9 cellular contexts compared by ENCODE assay signal in the genomic region with DNA sequence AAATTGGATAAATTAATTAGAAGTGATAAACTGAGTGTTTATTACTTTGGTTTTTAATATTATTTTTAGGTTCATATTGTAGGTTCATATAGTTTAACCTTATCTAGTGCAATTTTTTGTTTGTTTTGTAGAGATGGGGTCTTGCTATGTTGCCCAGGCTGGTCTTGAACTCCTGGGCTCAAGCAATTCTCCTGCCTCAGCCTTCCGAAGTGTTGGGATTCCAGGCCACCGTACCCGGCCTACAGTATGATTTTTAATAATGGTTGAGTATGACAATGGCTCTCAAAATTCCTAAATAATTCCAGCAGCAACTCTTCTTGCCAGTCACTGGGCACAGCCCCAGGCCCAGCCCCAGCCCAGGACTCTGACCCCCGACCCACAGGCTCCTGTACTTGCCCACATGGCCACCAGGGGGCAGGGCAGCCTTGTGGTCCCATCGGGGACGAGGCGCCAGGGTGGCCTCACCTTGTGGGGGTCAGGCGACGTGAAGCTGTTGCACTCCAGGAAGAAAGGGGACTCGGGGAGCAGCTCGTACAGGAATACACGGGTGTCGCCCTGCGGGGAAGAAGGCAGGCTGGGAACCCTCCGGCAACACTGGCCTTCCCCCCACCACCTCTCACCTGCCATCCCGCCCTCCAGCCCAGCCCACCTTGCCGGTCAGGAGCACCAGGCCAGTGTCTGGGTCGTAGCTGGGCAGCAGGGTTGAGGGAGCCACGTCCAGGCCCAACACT. TPM values are rescaled to one million over a fixed set of nuclear protein-coding genes. Genes with fewer than 3 reads are reported as not detected.
A peak's percentile ranks its signal among the peaks of the same experiment; 100 is the strongest.
DNase-seq lines count a peak whose midpoint lies in the region; ATAC-seq and TF ChIP-seq lines count a peak whose summit lies in the region.
"Had no signal": no experiment of that assay in that cellular context is flagged by ENCODE, and none has a peak within 500 bp of the region (broad histone marks: within the 10 kb centered on the region; RNA-seq: fewer than 3 reads in every experiment).

No MANE protein-coding gene starts in this region.

- H3K4me3 ChIP-seq in esophagus squamous epithelium (no peak overlapping the region), upper lobe of left lung (no peak overlapping the region)

- WGBS in esophagus squamous epithelium, 2 donors: 77 to 81% methylated on average over 3 of the region's 19 CpGs
- WGBS in upper lobe of left lung, 2 donors: 55 to 59% methylated on average over 17 to 19 of the region's 19 CpGs

- peaks cover 0 to 11% (median 0%) of the 10 kb centered on the region in 3 donors for H3K4me1 ChIP-seq in esophagus squamous epithelium
- H3K4me1 ChIP-seq in upper lobe of left lung: peaks cover 0 to 5% (median 0%) of the 10 kb centered on the region in 4 donors

- H3K9me3 ChIP-seq in esophagus squamous epithelium (no peaks in the 10 kb centered on the region), upper lobe of left lung (no peaks in the 10 kb centered on the region)

- H3K27ac ChIP-seq in esophagus squamous epithelium (no peak overlapping the region), upper lobe of left lung (no peak overlapping the region)

- TF ChIP-seq EP300 in upper lobe of left lung (IDR thresholded peaks at IDR 0.05): no peak

- no peak overlapping the region for H3K27ac Mint-ChIP-seq in osteocyte (ENCODE audit: unreplicated experiment)
- H3K27ac Mint-ChIP-seq: stimulated activated naive CD8-positive, alpha-beta T cell treated with anti-CD3 and anti-CD28 coated beads, Interleukin-15, Interleukin-2, amounts not matched to agents 100 ng/mL and 50 ng/mL, for 24 hours had no signal

- H3K27me3 ChIP-seq in esophagus squamous epithelium (no peaks in the 10 kb centered on the region), upper lobe of left lung (no peaks in the 10 kb centered on the region)

- TF ChIP-seq POLR2A in esophagus squamous epithelium (IDR thresholded peaks at IDR 0.05) (no peak), upper lobe of left lung (IDR thresholded peaks at IDR 0.05) (no peak)

- ATAC-seq in upper lobe of left lung (ENCODE audit: low FRiP score in 2 of 2) (peak; percentile 74 to 80), GM21529 (IDR thresholded peaks at IDR 0.05; ENCODE audit: unreplicated experiment) (no peak)

- TF ChIP-seq CTCF in esophagus squamous epithelium (IDR thresholded peaks at IDR 0.05) (peak; percentile 81 to 97 (median 96)), osteocyte (IDR thresholded peaks at IDR 0.05) (peak; percentile 97), upper lobe of left lung (IDR thresholded peaks at IDR 0.05) (peak; percentile 94 to 99 (median 96))

- H3K27me3 Mint-ChIP-seq in osteocyte (ENCODE audit: unreplicated experiment): no peaks in the 10 kb centered on the region
- H3K27me3 Mint-ChIP-seq: stimulated activated naive CD8-positive, alpha-beta T cell treated with anti-CD3 and anti-CD28 coated beads, Interleukin-15, Interleukin-2, amounts not matched to agents 100 ng/mL and 50 ng/mL, for 24 hours had no signal

- peaks cover 5 to 77% (median 7%) of the 10 kb centered on the region in 3 donors for H3K36me3 ChIP-seq in esophagus squamous epithelium
- peaks cover 2 to 74% (median 51%) of the 10 kb centered on the region in 4 donors for H3K36me3 ChIP-seq in upper lobe of left lung

- peaks cover 4% of the 10 kb centered on the region for H3K36me3 Mint-ChIP-seq in osteocyte (ENCODE audit: unreplicated experiment)

- no peaks in the 10 kb centered on the region for H3K4me1 Mint-ChIP-seq in osteocyte (ENCODE audit: unreplicated experiment)

- no peaks in the 10 kb centered on the region for H3K9me3 Mint-ChIP-seq in osteocyte (ENCODE audit: unreplicated experiment)
- H3K9me3 Mint-ChIP-seq: stimulated activated naive CD8-positive, alpha-beta T cell treated with anti-CD3 and anti-CD28 coated beads, Interleukin-15, Interleukin-2, amounts not matched to agents 100 ng/mL and 50 ng/mL, for 24 hours had no signal

- H3K4me3 Mint-ChIP-seq in osteocyte (ENCODE audit: unreplicated experiment): no peak overlapping the region
- H3K4me3 Mint-ChIP-seq: stimulated activated naive CD8-positive, alpha-beta T cell treated with anti-CD3 and anti-CD28 coated beads, Interleukin-15, Interleukin-2, amounts not matched to agents 100 ng/mL and 50 ng/mL, for 24 hours had no signal

- DNase-seq in Daoy (ENCODE audit: low read depth) (peak; percentile 48), NCI-H1092 (lab: John Stamatoyannopoulos, UW) (peak; percentile 16), esophagus squamous epithelium (lab: John Stamatoyannopoulos, UW) (no peak), osteocyte (ENCODE audit: extremely low spot score, unreplicated experiment) (no peak), upper lobe of left lung (peak; percentile 57 to 90), OCI-M2 (lab: John Stamatoyannopoulos, UW; ENCODE audit: unreplicated experiment) (no peak)
- peak; percentile 91 for DNase-seq in activated CD8-positive, alpha-beta memory T cell treated with anti-CD3 and anti-CD28 coated beads, Interleukin-2, amount 50 U/mL, for 48 hours

- intact Hi-C loops in esophagus squamous epithelium (cut with DNase I): loop anchor here (5.0 kb wide), 1 partner anchor 43 kb away; no protein-coding TSS in a partner anchor

RNA-seq across cellular contexts. Expression of a gene that starts 7.9 kb away (rescaled TPM):
- 34.1 and 71.8 TPM in 2 replicates for total RNA-seq in Daoy (2014; rRNA removed; shearing (Covaris generic))
- total RNA-seq in esophagus squamous epithelium (10 to 100 TPM; 29.5 to 40.8 (median 33.2) TPM), osteocyte (21.0 and 23.7 TPM in 2 replicates), upper lobe of left lung (10 to 100 TPM; 45.5 to 71.8 (median 62.6) TPM)

RNA-seq across cellular contexts. Expression of a gene that starts 12.7 kb away (rescaled TPM):
- total RNA-seq in Daoy (2014; rRNA removed; shearing (Covaris generic)): 22.1 and 25.1 TPM in 2 replicates
- total RNA-seq in esophagus squamous epithelium: 10 to 100 TPM in 3 of 4 donors, 1 to 10 TPM in 1; 9.2 to 20.2 (median 14.2) TPM
- total RNA-seq in osteocyte: 62.7 and 63.1 TPM in 2 replicates
- total RNA-seq in upper lobe of left lung: 10 to 100 TPM; 11.4 to 40.6 (median 30.2) TPM

RNA-seq across cellular contexts. Expression of a gene that starts 43.1 kb away (rescaled TPM):
- total RNA-seq in Daoy (2014; rRNA removed; shearing (Covaris generic)): 0.36 and 0.46 TPM in 2 replicates
- total RNA-seq in esophagus squamous epithelium (1 to 10 TPM in 1 of 4 donors, under 1 TPM in 3; 0.30 to 1.7 (median 0.67) TPM), osteocyte (58.6 and 59.9 TPM in 2 replicates), upper lobe of left lung (10 to 100 TPM; 10.5 to 35.2 (median 22.6) TPM)

RNA-seq across cellular contexts. Expression of a gene that starts 57.4 kb away (rescaled TPM):
- total RNA-seq in Daoy (2014; rRNA removed; shearing (Covaris generic)): 7.0 and 11.3 TPM in 2 replicates
- total RNA-seq in esophagus squamous epithelium: 10 to 100 TPM; 15.8 to 25.9 (median 17.8) TPM
- total RNA-seq in osteocyte: 35.5 and 40.1 TPM in 2 replicates
- 100 to 1,000 TPM in 2 of 6 donors, 10 to 100 TPM in 4; 42.9 to 235 (median 69.0) TPM for total RNA-seq in upper lobe of left lung

Comparison
In these comparisons a context has a peak if more than half of its experiments do, and no peak if none do; other contexts are left out.
1. DNase-seq: peak in Daoy (single experiment), NCI-H1092 (single experiment), activated CD8-positive, alpha-beta memory T cell treated with anti-CD3 and anti-CD28 coated beads, Interleukin-2, amount 50 U/mL, for 48 hours (single experiment) and upper lobe of left lung (2 of 2); none in esophagus squamous epithelium (single experiment), osteocyte (single experiment) and OCI-M2 (single experiment).
2. Peak in every context shown above with its lines, with median percentiles within 50 percentile points of each other: CTCF ChIP-seq.